16 cellular contexts compared by ENCODE assay signal in genomic region chr3:139509631-139510030, GRCh38. TPM values are rescaled to one million over a fixed set of nuclear protein-coding genes. Genes with fewer than 3 reads are reported as not detected.
DNase-seq lines count a peak whose midpoint lies in the region; TF ChIP-seq lines count a peak whose summit lies in the region.
"Had no signal": no experiment of that assay in that cellular context is flagged by ENCODE, and none has a peak within 500 bp of the region (broad histone marks: within the 10 kb centered on the region; RNA-seq: fewer than 3 reads in every experiment).

No MANE protein-coding gene starts in this region.

- H2AK5ac ChIP-seq in trophoblast cell (ENCODE audit: low read length), result no peak overlapping the region

- H4K20me1 ChIP-seq in smooth muscle cell (ENCODE audit: low read depth), result no peaks in the 10 kb centered on the region

- no peaks in the 10 kb centered on the region for H3F3A ChIP-seq in smooth muscle cell (ENCODE audit: low read depth)

- H2BK12ac ChIP-seq in trophoblast cell (ENCODE audit: low read length), result no peak overlapping the region

- H3K79me1 ChIP-seq in trophoblast cell (ENCODE audit: low read length), result no peaks in the 10 kb centered on the region

- WGBS in esophagus muscularis mucosa, result 0% methylated on average over 1 of the region's 1 CpG
- WGBS in trophoblast cell (ENCODE audit: extremely low coverage, insufficient coverage, insufficient read length), result no CpG with 5 or more reads among the region's 1 CpG
- 38% methylated on average over 1 of the region's 1 CpG for WGBS in smooth muscle cell (ENCODE audit: low lambda C conversion rate)

- no peak overlapping the region for H3K14ac ChIP-seq in trophoblast cell (ENCODE audit: low read length)

- H3K9ac ChIP-seq in trophoblast cell (ENCODE audit: low read length) (no peak overlapping the region), smooth muscle cell (ENCODE audit: low read depth) (no peak overlapping the region)

- H3K4me3 ChIP-seq in esophagus muscularis mucosa (no peak overlapping the region), trophoblast cell (ENCODE audit: low read depth, low read length) (peak overlapping the region; percentile 7), smooth muscle cell (no peak overlapping the region)

- no peak overlapping the region for H4K8ac ChIP-seq in trophoblast cell (ENCODE audit: low read depth, low read length)

- no peak overlapping the region for H3K27ac ChIP-seq in esophagus muscularis mucosa (replicated peaks in 1 of 4)
- H3K27ac ChIP-seq in trophoblast cell (ENCODE audit: low read depth, low read length), result no peak overlapping the region
- H3K27ac ChIP-seq in smooth muscle cell (ENCODE audit: low read depth), result no peak overlapping the region
- H3K27ac ChIP-seq: C4-2B had no signal

- no peak overlapping the region for H3K18ac ChIP-seq in trophoblast cell (ENCODE audit: low read length)

- H3K4me1 ChIP-seq in esophagus muscularis mucosa, result no peaks in the 10 kb centered on the region
- H3K4me1 ChIP-seq in trophoblast cell (ENCODE audit: control insufficient read depth in 1 of 2, insufficient read depth in 2 of 2, low read length in 2 of 2), result no peaks in the 10 kb centered on the region
- no peaks in the 10 kb centered on the region for H3K4me1 ChIP-seq in smooth muscle cell (ENCODE audit: low read depth)
- H3K4me1 ChIP-seq: BE2C had no signal

- H2BK5ac ChIP-seq in trophoblast cell (ENCODE audit: low read depth, low read length, poor library complexity), result no peak overlapping the region

- DNase-seq in NCI-H82 (lab: John Stamatoyannopoulos, UW) (peak; percentile 62), NCI-H82 treated with DMSO at 0.1 percent for 48 hours (lab: John Stamatoyannopoulos, UW; ENCODE audit: unreplicated experiment) (no peak), NCI-H2171 (lab: John Stamatoyannopoulos, UW) (peak; percentile 26), esophagus muscularis mucosa (ENCODE audit: extremely low spot score) (peak; percentile 86), trophoblast cell (no peak), smooth muscle cell (lab: John Stamatoyannopoulos, UW; ENCODE audit: unreplicated experiment) (no peak), NCI-H146 (lab: John Stamatoyannopoulos, UW) (no peak), head of caudate nucleus (no peak)
- DNase-seq: BE2C; CD4-positive, alpha-beta memory T cell; COR-L47; DMS53; HCEC 1CT; HFFc6 had no signal

- H3K27me3 ChIP-seq in esophagus muscularis mucosa (no peaks in the 10 kb centered on the region), trophoblast cell (ENCODE audit: insufficient read depth, low read length) (no peaks in the 10 kb centered on the region), smooth muscle cell (ENCODE audit: low read depth) (no peaks in the 10 kb centered on the region)
- H3K27me3 ChIP-seq: BE2C had no signal

- no peak overlapping the region for H2AFZ ChIP-seq in trophoblast cell (ENCODE audit: insufficient read depth, low read length, poor library complexity)
- no peak overlapping the region for H2AFZ ChIP-seq in smooth muscle cell (ENCODE audit: low read depth)

- TF ChIP-seq EP300 in esophagus muscularis mucosa (IDR thresholded peaks at IDR 0.05), result no peak

- no peak for TF ChIP-seq POLR2A in esophagus muscularis mucosa (IDR thresholded peaks at IDR 0.05; ENCODE audit: low read depth)

- intact Hi-C loops in esophagus muscularis mucosa (cut with DNase I), result no loop called here
- intact Hi-C loops in head of caudate nucleus (cut with DNase I), result loop anchor here (10.0 kb wide), 1 partner anchor 85 kb away; no protein-coding TSS in a partner anchor

- H3K9me3 ChIP-seq in esophagus muscularis mucosa (no peaks in the 10 kb centered on the region), trophoblast cell (ENCODE audit: insufficient read depth, low read depth, low read length) (peaks cover 7% of the 10 kb centered on the region), smooth muscle cell (replicated peaks; ENCODE audit: low read depth) (no peaks in the 10 kb centered on the region)
- H3K9me3 ChIP-seq: BE2C had no signal

- no peak overlapping the region for H3K23ac ChIP-seq in trophoblast cell (ENCODE audit: low read length)

- no peaks in the 10 kb centered on the region for H3K79me2 ChIP-seq in trophoblast cell (ENCODE audit: control insufficient read depth, insufficient read depth, low read length, poor library complexity)
- no peaks in the 10 kb centered on the region for H3K79me2 ChIP-seq in smooth muscle cell (ENCODE audit: low read depth)

- H3K4me2 ChIP-seq in trophoblast cell (ENCODE audit: low read length) (no peak overlapping the region), smooth muscle cell (no peak overlapping the region)

- H3K4ac ChIP-seq in trophoblast cell (ENCODE audit: low read depth, low read length), result no peak overlapping the region

- no peak overlapping the region for H2BK120ac ChIP-seq in trophoblast cell (ENCODE audit: insufficient read depth, low read length, poor library complexity)

- TF ChIP-seq CTCF in esophagus muscularis mucosa (IDR thresholded peaks at IDR 0.05) (no peak), smooth muscle cell (IDR thresholded peaks at IDR 0.05; ENCODE audit: borderline replicate concordance, insufficient read depth, poor library complexity, severe bottlenecking) (no peak)

- H3K36me3 ChIP-seq in esophagus muscularis mucosa (no peaks in the 10 kb centered on the region), trophoblast cell (ENCODE audit: control insufficient read depth in 1 of 2, insufficient read depth in 2 of 2, low read length in 2 of 2) (no peaks in the 10 kb centered on the region), smooth muscle cell (ENCODE audit: low read depth) (no peaks in the 10 kb centered on the region)
- H3K36me3 ChIP-seq: BE2C had no signal

- no peak overlapping the region for H4K12ac ChIP-seq in trophoblast cell (ENCODE audit: low read depth, low read length)

- no peak overlapping the region for H4K91ac ChIP-seq in trophoblast cell (ENCODE audit: low read depth, low read length)

RNA-seq across cellular contexts. Expression of gene RBP1, which starts 29.9 kb away (rescaled TPM):
- total RNA-seq in esophagus muscularis mucosa (10 to 100 TPM; 12.8 to 16.1 (median 15.7) TPM), smooth muscle cell (3.7 and 16.6 TPM in 2 replicates)
- 10.4 and 10.9 TPM in 2 replicates for polyA plus RNA-seq in trophoblast cell (2013)
- 30.2 and 35.0 TPM in 2 replicates for polyA plus RNA-seq in smooth muscle cell
- total RNA-seq: CD4-positive, alpha-beta memory T cell; HFFc6 had no signal
- polyA plus RNA-seq: CD4-positive, alpha-beta memory T cell had no signal

RNA-seq across cellular contexts. Expression of gene RBP2, which starts 33.3 kb away (rescaled TPM):
- total RNA-seq in esophagus muscularis mucosa (not detected), smooth muscle cell (not detected in 2 replicates)
- polyA plus RNA-seq in trophoblast cell (2013), result 0.16 TPM in 1 of 2 replicates, not detected in the other
- polyA plus RNA-seq in smooth muscle cell, result not detected in 2 replicates
- total RNA-seq: CD4-positive, alpha-beta memory T cell; H4; HFFc6 had no signal
- polyA plus RNA-seq: CD4-positive, alpha-beta memory T cell had no signal

Comparison
In these comparisons a context has a peak if more than half of its experiments do, and no peak if none do; other contexts are left out.
1. DNase-seq: peak in NCI-H82 (single experiment), NCI-H2171 (single experiment) and esophagus muscularis mucosa (single experiment); none in NCI-H82 treated with DMSO at 0.1 percent for 48 hours (single experiment), trophoblast cell (0 of 2), smooth muscle cell (single experiment), NCI-H146 (single experiment) and head of caudate nucleus (0 of 42).